In the genomic region with DNA sequence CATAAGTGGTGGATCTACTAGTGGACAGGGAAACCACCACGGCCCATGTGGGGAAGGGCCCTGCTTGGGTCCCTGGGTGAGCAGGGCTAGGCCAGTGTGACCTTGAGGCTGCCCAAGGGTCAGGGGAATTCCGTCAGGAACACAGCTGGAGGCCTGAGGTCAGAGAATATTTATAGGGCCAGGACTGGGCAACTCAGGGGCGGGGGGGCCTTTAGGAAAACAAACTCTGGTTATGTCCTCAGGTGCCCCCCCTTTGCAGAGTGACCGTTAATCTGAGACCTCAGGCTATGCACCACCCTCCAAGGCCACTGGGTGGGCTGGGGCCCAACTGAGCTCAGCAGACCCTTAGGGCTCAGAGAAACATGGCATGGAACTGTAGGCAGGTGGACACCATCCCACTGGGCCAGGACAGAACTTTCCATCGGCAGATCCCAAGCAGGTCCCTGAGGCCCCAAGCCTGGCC, we compare ENCODE assay signal across 10 cellular contexts. TPM values are rescaled to one million over a fixed set of nuclear protein-coding genes. Genes with fewer than 3 reads are reported as not detected.
DNase-seq lines count a peak whose midpoint lies in the region; ATAC-seq, FAIRE-seq and TF ChIP-seq lines count a peak whose summit lies in the region.
"Had no signal": no experiment of that assay in that cellular context is flagged by ENCODE, and none has a peak within 500 bp of the region (broad histone marks: within the 10 kb centered on the region; RNA-seq: fewer than 3 reads in every experiment).

No MANE protein-coding gene starts in this region.

- CTCF ChIA-PET in activated CD4-positive, alpha-beta T cell treated with anti-CD3 and anti-CD28 coated beads, Interleukin-2, amount 10 ng/mL, durations not matched to agents 7 days and 5 days (lab: Charles Lee): interaction anchor here (3.1 to 9.6 kb wide), 4 partner anchors 13 to 102 kb away, joined by 10 to 84 read pairs (median 34); partner anchors contain the start of genes TLR9 and WDR82
- CTCF ChIA-PET in HepG2 (lab: Yijun Ruan, JAX; ENCODE audit: low intra/inter-chr PET ratio, low total read pairs): no interaction called here

- H3K79me2 ChIP-seq in HepG2 (ENCODE audit: insufficient read depth, low read length): peaks cover 29% of the 10 kb centered on the region

- ATAC-seq in HepG2: no peak

- peak overlapping the region; percentile 24 for H3K4me3 Mint-ChIP-seq in activated CD4-positive, alpha-beta T cell treated with anti-CD3 and anti-CD28 coated beads, Interleukin-2, amount 10 ng/mL, durations not matched to agents 7 days and 5 days
- H3K4me3 Mint-ChIP-seq in activated T-helper 2 cell treated with anti-CD3 and anti-CD28 coated beads, Interferon-gamma antibody, Interleukin-2, Interleukin-4, amounts not matched to agents 10 μg/mL and 5 μg/mL and 100 μg/mL, durations not matched to agents 14 hours and 24 hours and 36 hours (ENCODE audit: low read depth): peak overlapping the region; percentile 13

- H3K27me3 ChIP-seq in HepG2 (ENCODE audit: control insufficient read depth in 1 of 2, insufficient read depth in 2 of 2, low read length in 2 of 2) (no peaks in the 10 kb centered on the region; a peak in 1 of 5 replicates), stomach (no peaks in the 10 kb centered on the region)

- H3K4me3 ChIP-seq in HepG2 (replicated peaks in 1 of 3; ENCODE audit: insufficient read depth in 1 of 3, low read depth in 2 of 3, low read length in 3 of 3) (peak overlapping the region in 1 of 3 experiments; percentile 42; a peak in 2 of 6 replicates), stomach (no peak overlapping the region)

- H3K4me1 ChIP-seq in HepG2 (ENCODE audit: insufficient read depth, low read length) (peaks cover 47% of the 10 kb centered on the region), stomach (peaks cover 42 to 82% (median 71%) of the 10 kb centered on the region in 4 donors)

- WGBS in HepG2 (ENCODE audit: low lambda C conversion rate): 50% methylated on average over 3 of the region's 5 CpGs
- WGBS in stomach, 5 donors: 76 to 90% (median 82%) methylated on average over 5 of the region's 5 CpGs

- H3K27ac ChIP-seq in HepG2 (ENCODE audit: extremely low read length, insufficient read depth, low read length) (peak overlapping the region; percentile 68), stomach (peak overlapping the region in 4 of 5 donors; percentile 92 to 93 (median 93))

- H2AFZ ChIP-seq in HepG2 (ENCODE audit: low read length): no peak overlapping the region

- TF ChIP-seq POLR2A in HepG2 (IDR thresholded peaks at IDR 0.05; ENCODE audit: insufficient read depth in 1 of 2, low read depth in 2 of 2, low read length in 2 of 2) (no peak), stomach (IDR thresholded peaks at IDR 0.05) (no peak)

- peak overlapping the region; percentile 80 for H3K4me2 ChIP-seq in HepG2 (ENCODE audit: low read depth, low read length)

- H3K9me3 ChIP-seq in HepG2 (ENCODE audit: low read length): no peaks in the 10 kb centered on the region
- no peaks in the 10 kb centered on the region for H3K9me3 ChIP-seq in stomach

- no TSS peak for BruUV-seq in HepG2 (replicated peaks; lab: Mats Ljungman, UMichigan)

- POLR2A ChIA-PET in activated CD4-positive, alpha-beta T cell treated with anti-CD3 and anti-CD28 coated beads, Interleukin-2, amount 10 ng/mL, durations not matched to agents 7 days and 5 days (lab: Charles Lee): no interaction called here
- POLR2A ChIA-PET in HepG2 (lab: Yijun Ruan, JAX): interaction anchor here (1.2 to 5.9 kb wide), 8 partner anchors 9 to 62 kb away, joined by 3 to 126 read pairs (median 14); partner anchors contain the start of genes GLYCTK, PPM1M, TLR9 and WDR82

- no peaks in the 10 kb centered on the region for H3K27me3 Mint-ChIP-seq in activated CD4-positive, alpha-beta T cell treated with anti-CD3 and anti-CD28 coated beads, Interleukin-2, amount 10 ng/mL, durations not matched to agents 7 days and 5 days
- H3K27me3 Mint-ChIP-seq in activated T-helper 2 cell treated with anti-CD3 and anti-CD28 coated beads, Interferon-gamma antibody, Interleukin-2, Interleukin-4, amounts not matched to agents 10 μg/mL and 5 μg/mL and 100 μg/mL, durations not matched to agents 14 hours and 24 hours and 36 hours (ENCODE audit: low read depth): no peaks in the 10 kb centered on the region

- H3K9ac ChIP-seq in HepG2 (ENCODE audit: insufficient read depth, low read depth, low read length): 0 out of 2 replicates have a peak overlapping the region, but pooled peaks have one; percentile 89

- FAIRE-seq in HepG2 (lab: Jason Lieb, UNC): no peak
- FAIRE-seq: endometrium had no signal

- H3K9me3 Mint-ChIP-seq in activated CD4-positive, alpha-beta T cell treated with anti-CD3 and anti-CD28 coated beads, Interleukin-2, amount 10 ng/mL, durations not matched to agents 7 days and 5 days: no peaks in the 10 kb centered on the region
- no peaks in the 10 kb centered on the region for H3K9me3 Mint-ChIP-seq in activated T-helper 2 cell treated with anti-CD3 and anti-CD28 coated beads, Interferon-gamma antibody, Interleukin-2, Interleukin-4, amounts not matched to agents 10 μg/mL and 5 μg/mL and 100 μg/mL, durations not matched to agents 14 hours and 24 hours and 36 hours

- peaks cover 4 to 20% of the 10 kb centered on the region in 2 experiments for H3K36me3 ChIP-seq in HepG2 (replicated peaks in 1 of 2; ENCODE audit: control insufficient read depth in 1 of 2, insufficient read depth in 2 of 2, low read length in 2 of 2)
- peaks cover 16 to 38% (median 34%) of the 10 kb centered on the region in 4 donors for H3K36me3 ChIP-seq in stomach

- peaks cover 23% of the 10 kb centered on the region for H4K20me1 ChIP-seq in HepG2 (ENCODE audit: insufficient read depth, low read length)

- no peak for DNase-seq in activated CD4-positive, alpha-beta T cell treated with anti-CD3 and anti-CD28 coated beads, Interleukin-2, amount 10 ng/mL, durations not matched to agents 7 days and 5 days
- DNase-seq in activated CD4-positive, alpha-beta T cell treated with anti-CD3 and anti-CD28 coated beads, Interleukin-2, amount 50 U/mL, for 1 hour: no peak
- DNase-seq in activated T-helper 2 cell treated with anti-CD3 and anti-CD28 coated beads, Interferon-gamma antibody, Interleukin-2, Interleukin-4, amounts not matched to agents 10 μg/mL and 5 μg/mL and 100 μg/mL, durations not matched to agents 14 hours and 24 hours and 36 hours (ENCODE audit: low spot score): no peak
- no peak for DNase-seq in HepG2 (ENCODE audit: low spot score)
- no peak for DNase-seq in stomach
- no peak for DNase-seq in stimulated activated CD4-positive, alpha-beta T cell treated with anti-CD3 and anti-CD28 coated beads, Interleukin-4, amount 100 ng/mL, for 4 hours
- DNase-seq in NK-92 treated with Interleukin-12 subunit alpha and Interleukin-12 subunit beta, amount 100 ng/mL, for 24 hours (lab: John Stamatoyannopoulos, UW): no peak
- DNase-seq in NCI-H82 (lab: John Stamatoyannopoulos, UW): no peak
- DNase-seq: kidney glomerular epithelial cell had no signal

- in situ Hi-C loops in HepG2 (cut with HindIII; ENCODE audit: extremely low pct_ligation_motif_present, low pct_unique_long_range_greater_than_20kb): no loop called here

- TF ChIP-seq EP300 in HepG2 (IDR thresholded peaks at IDR 0.05; ENCODE audit: low read depth in 2 of 2, low read length in 2 of 2) (no peak), HepG2 (CRISPR knock-in tag; IDR thresholded peaks at IDR 0.05; ENCODE audit: borderline replicate concordance) (no peak), stomach (IDR thresholded peaks at IDR 0.05) (no peak)

- TF ChIP-seq CTCF in HepG2 (CRISPR knock-in tag; IDR thresholded peaks at IDR 0.05) (no peak), stomach (IDR thresholded peaks at IDR 0.05) (no peak)

- H3K4me1 Mint-ChIP-seq in activated CD4-positive, alpha-beta T cell treated with anti-CD3 and anti-CD28 coated beads, Interleukin-2, amount 10 ng/mL, durations not matched to agents 7 days and 5 days: peaks cover 80% of the 10 kb centered on the region
- H3K4me1 Mint-ChIP-seq in activated T-helper 2 cell treated with anti-CD3 and anti-CD28 coated beads, Interferon-gamma antibody, Interleukin-2, Interleukin-4, amounts not matched to agents 10 μg/mL and 5 μg/mL and 100 μg/mL, durations not matched to agents 14 hours and 24 hours and 36 hours (ENCODE audit: low read depth): peaks cover 43% of the 10 kb centered on the region

- peaks cover 47% of the 10 kb centered on the region for H3K36me3 Mint-ChIP-seq in activated CD4-positive, alpha-beta T cell treated with anti-CD3 and anti-CD28 coated beads, Interleukin-2, amount 10 ng/mL, durations not matched to agents 7 days and 5 days (ENCODE audit: low read depth)
- peaks cover 45% of the 10 kb centered on the region for H3K36me3 Mint-ChIP-seq in activated T-helper 2 cell treated with anti-CD3 and anti-CD28 coated beads, Interferon-gamma antibody, Interleukin-2, Interleukin-4, amounts not matched to agents 10 μg/mL and 5 μg/mL and 100 μg/mL, durations not matched to agents 14 hours and 24 hours and 36 hours (ENCODE audit: low read depth)

- intact Hi-C loops in activated T-helper 2 cell treated with anti-CD3 and anti-CD28 coated beads, Interferon-gamma antibody, Interleukin-2, Interleukin-4, amounts not matched to agents 10 μg/mL and 5 μg/mL and 100 μg/mL, durations not matched to agents 14 hours and 24 hours and 36 hours (cut with micrococcal nuclease): no loop called here
- intact Hi-C loops in HepG2 (cut with micrococcal nuclease; ENCODE audit: unreplicated experiment): loop anchor here (5.0 kb wide), 1 partner anchor 51 kb away; the partner anchor contains the start of gene GLYCTK
- intact Hi-C loops in stomach (cut with DNase I; ENCODE audit: low total_unique reads): no loop called here

- TF ChIP-seq RAD21 in HepG2 (CRISPR knock-in tag; IDR thresholded peaks at IDR 0.05): no peak

- peak overlapping the region; percentile 46 for H3K27ac Mint-ChIP-seq in activated CD4-positive, alpha-beta T cell treated with anti-CD3 and anti-CD28 coated beads, Interleukin-2, amount 10 ng/mL, durations not matched to agents 7 days and 5 days
- H3K27ac Mint-ChIP-seq in activated T-helper 2 cell treated with anti-CD3 and anti-CD28 coated beads, Interferon-gamma antibody, Interleukin-2, Interleukin-4, amounts not matched to agents 10 μg/mL and 5 μg/mL and 100 μg/mL, durations not matched to agents 14 hours and 24 hours and 36 hours: peak overlapping the region; percentile 38

RNA-seq across cellular contexts. Expression of gene TWF2, which starts 2.5 kb away (rescaled TPM):
- 100 to 1,000 TPM; 117 to 119 TPM for total RNA-seq in activated CD4-positive, alpha-beta T cell treated with anti-CD3 and anti-CD28 coated beads, Interleukin-2, amount 10 ng/mL, durations not matched to agents 7 days and 5 days
- 89.7 and 91.1 TPM in 2 replicates for total RNA-seq in activated T-helper 2 cell treated with anti-CD3 and anti-CD28 coated beads, Interferon-gamma antibody, Interleukin-2, Interleukin-4, amounts not matched to agents 10 μg/mL and 5 μg/mL and 100 μg/mL, durations not matched to agents 14 hours and 24 hours and 36 hours
- total RNA-seq in HepG2 (2016; rRNA removed; fragmentation: Illumina TruSeq; extraction: Trizol) (45.5 and 49.1 TPM in 2 replicates), stomach (100 to 1,000 TPM in 1 of 5 donors, 10 to 100 TPM in 4; 18.7 to 237 (median 39.1) TPM)
- 9.3 and 10.4 TPM in 2 replicates for total RNA-seq in HepG2 (2016; cell fraction: cytosol; rRNA removed; fragmentation: Illumina TruSeq; extraction: Trizol; ENCODE audit: low read depth)
- 46.7 and 47.5 TPM in 2 replicates for total RNA-seq in HepG2 (2016; cell fraction: insoluble cytoplasmic fraction; rRNA removed; fragmentation: Illumina TruSeq; extraction: Trizol)
- total RNA-seq in HepG2 (2016; cell fraction: membrane; rRNA removed; fragmentation: Illumina TruSeq; extraction: Trizol): 18.1 and 19.8 TPM in 2 replicates
- total RNA-seq in HepG2 (2016; cell fraction: nucleus; rRNA removed; fragmentation: Illumina TruSeq; extraction: Trizol): 19.0 and 20.5 TPM in 2 replicates
- polyA plus RNA-seq in HepG2 (2011; rRNA removed) (108 and 123 TPM in 2 replicates), stomach (10 to 100 TPM; 37.5 to 58.7 (median 40.8) TPM)
- 139 and 201 TPM in 2 replicates for polyA plus RNA-seq in HepG2 (2011; cell fraction: cytosol; rRNA removed)
- 105 and 112 TPM in 2 replicates for polyA plus RNA-seq in HepG2 (2011; cell fraction: nucleus; rRNA removed)
- polyA plus RNA-seq in HepG2 (2012): 63.2 and 85.2 TPM in 2 replicates
- 10.6 and 11.3 TPM in 2 replicates for polyA plus RNA-seq in HepG2 (2016; cell fraction: cytosol; fragmentation: Illumina TruSeq; extraction: Trizol; ENCODE audit: low read depth)
- polyA plus RNA-seq in HepG2 (2016; cell fraction: insoluble cytoplasmic fraction; fragmentation: Illumina TruSeq; extraction: Trizol; ENCODE audit: low read depth): 55.3 and 58.3 TPM in 2 replicates
- polyA plus RNA-seq in HepG2 (2016; cell fraction: membrane; fragmentation: Illumina TruSeq; extraction: Trizol; ENCODE audit: low read depth): 16.1 and 16.9 TPM in 2 replicates
- polyA plus RNA-seq in HepG2 (2016; cell fraction: nucleus; fragmentation: Illumina TruSeq; extraction: Trizol; ENCODE audit: insufficient read depth, low read depth): 37.2 and 39.4 TPM in 2 replicates
- 46.6 and 135 TPM in 2 replicates for polyA minus RNA-seq in HepG2 (2011; rRNA and poly(A)+ RNA removed; ENCODE audit: low replicate concordance)
- 84.6 and 87.5 TPM in 2 replicates for polyA minus RNA-seq in HepG2 (2011; cell fraction: cytosol; rRNA and poly(A)+ RNA removed)
- polyA minus RNA-seq in HepG2 (2011; cell fraction: nucleus; rRNA and poly(A)+ RNA removed): 18.5 and 25.0 TPM in 2 replicates

RNA-seq across cellular contexts. Expression of gene PPM1M, which starts 9.1 kb away (rescaled TPM):
- 10 to 100 TPM; 82.2 to 92.7 TPM for total RNA-seq in activated CD4-positive, alpha-beta T cell treated with anti-CD3 and anti-CD28 coated beads, Interleukin-2, amount 10 ng/mL, durations not matched to agents 7 days and 5 days
- total RNA-seq in activated T-helper 2 cell treated with anti-CD3 and anti-CD28 coated beads, Interferon-gamma antibody, Interleukin-2, Interleukin-4, amounts not matched to agents 10 μg/mL and 5 μg/mL and 100 μg/mL, durations not matched to agents 14 hours and 24 hours and 36 hours: 44.7 and 46.4 TPM in 2 replicates
- total RNA-seq in HepG2 (2016; rRNA removed; fragmentation: Illumina TruSeq; extraction: Trizol) (1.5 and 2.5 TPM in 2 replicates), stomach (10 to 100 TPM in 3 of 5 donors, 1 to 10 TPM in 2; 7.9 to 44.9 (median 11.0) TPM)
- 0.91 and 1.1 TPM in 2 replicates for total RNA-seq in HepG2 (2016; cell fraction: cytosol; rRNA removed; fragmentation: Illumina TruSeq; extraction: Trizol; ENCODE audit: low read depth)
- 2.2 and 2.4 TPM in 2 replicates for total RNA-seq in HepG2 (2016; cell fraction: insoluble cytoplasmic fraction; rRNA removed; fragmentation: Illumina TruSeq; extraction: Trizol)
- total RNA-seq in HepG2 (2016; cell fraction: membrane; rRNA removed; fragmentation: Illumina TruSeq; extraction: Trizol): 2.7 and 3.5 TPM in 2 replicates
- total RNA-seq in HepG2 (2016; cell fraction: nucleus; rRNA removed; fragmentation: Illumina TruSeq; extraction: Trizol): 2.0 and 2.1 TPM in 2 replicates
- polyA plus RNA-seq in HepG2 (2011; rRNA removed) (5.9 and 6.9 TPM in 2 replicates), stomach (10 to 100 TPM; 16.4 to 25.7 (median 19.8) TPM)
- 4.4 and 5.2 TPM in 2 replicates for polyA plus RNA-seq in HepG2 (2011; cell fraction: cytosol; rRNA removed)
- polyA plus RNA-seq in HepG2 (2011; cell fraction: nucleus; rRNA removed): 20.6 and 21.3 TPM in 2 replicates
- polyA plus RNA-seq in HepG2 (2012): 4.0 and 4.5 TPM in 2 replicates
- polyA plus RNA-seq in HepG2 (2016; cell fraction: cytosol; fragmentation: Illumina TruSeq; extraction: Trizol; ENCODE audit: low read depth): 0.99 and 1.1 TPM in 2 replicates
- polyA plus RNA-seq in HepG2 (2016; cell fraction: insoluble cytoplasmic fraction; fragmentation: Illumina TruSeq; extraction: Trizol; ENCODE audit: low read depth): 2.0 and 2.3 TPM in 2 replicates
- polyA plus RNA-seq in HepG2 (2016; cell fraction: membrane; fragmentation: Illumina TruSeq; extraction: Trizol; ENCODE audit: low read depth): 2.3 and 2.5 TPM in 2 replicates
- 3.6 and 4.3 TPM in 2 replicates for polyA plus RNA-seq in HepG2 (2016; cell fraction: nucleus; fragmentation: Illumina TruSeq; extraction: Trizol; ENCODE audit: insufficient read depth, low read depth)
- 8.9 and 14.9 TPM in 2 replicates for polyA minus RNA-seq in HepG2 (2011; rRNA and poly(A)+ RNA removed; ENCODE audit: low replicate concordance)
- 1.5 and 1.9 TPM in 2 replicates for polyA minus RNA-seq in HepG2 (2011; cell fraction: cytosol; rRNA and poly(A)+ RNA removed)
- polyA minus RNA-seq in HepG2 (2011; cell fraction: nucleus; rRNA and poly(A)+ RNA removed): 2.7 and 3.7 TPM in 2 replicates

RNA-seq across cellular contexts. Expression of gene TLR9, which starts 11.0 kb away (rescaled TPM):
- total RNA-seq in activated CD4-positive, alpha-beta T cell treated with anti-CD3 and anti-CD28 coated beads, Interleukin-2, amount 10 ng/mL, durations not matched to agents 7 days and 5 days: under 1 TPM; 0.55 to 0.65 TPM
- total RNA-seq in activated T-helper 2 cell treated with anti-CD3 and anti-CD28 coated beads, Interferon-gamma antibody, Interleukin-2, Interleukin-4, amounts not matched to agents 10 μg/mL and 5 μg/mL and 100 μg/mL, durations not matched to agents 14 hours and 24 hours and 36 hours: 0.32 and 0.50 TPM in 2 replicates
- not detected in 2 replicates for total RNA-seq in HepG2 (2016; rRNA removed; fragmentation: Illumina TruSeq; extraction: Trizol)
- total RNA-seq in HepG2 (2016; cell fraction: cytosol; rRNA removed; fragmentation: Illumina TruSeq; extraction: Trizol; ENCODE audit: low read depth): not detected in 2 replicates
- not detected in 2 replicates for total RNA-seq in HepG2 (2016; cell fraction: insoluble cytoplasmic fraction; rRNA removed; fragmentation: Illumina TruSeq; extraction: Trizol)
- not detected in 2 replicates for total RNA-seq in HepG2 (2016; cell fraction: membrane; rRNA removed; fragmentation: Illumina TruSeq; extraction: Trizol)
- not detected in 2 replicates for total RNA-seq in HepG2 (2016; cell fraction: nucleus; rRNA removed; fragmentation: Illumina TruSeq; extraction: Trizol)
- polyA plus RNA-seq in HepG2 (2011; rRNA removed): 0.08 TPM in 1 of 2 replicates, not detected in the other
- polyA plus RNA-seq in HepG2 (2011; cell fraction: cytosol; rRNA removed): 0.01 TPM in 2 replicates
- 0.88 and 0.95 TPM in 2 replicates for polyA plus RNA-seq in HepG2 (2011; cell fraction: nucleus; rRNA removed)
- polyA plus RNA-seq in HepG2 (2012): 0.31 TPM in 1 of 2 replicates, not detected in the other
- polyA plus RNA-seq in HepG2 (2016; cell fraction: cytosol; fragmentation: Illumina TruSeq; extraction: Trizol; ENCODE audit: low read depth): not detected in 2 replicates
- not detected in 2 replicates for polyA plus RNA-seq in HepG2 (2016; cell fraction: insoluble cytoplasmic fraction; fragmentation: Illumina TruSeq; extraction: Trizol; ENCODE audit: low read depth)
- polyA plus RNA-seq in HepG2 (2016; cell fraction: membrane; fragmentation: Illumina TruSeq; extraction: Trizol; ENCODE audit: low read depth): not detected in 2 replicates
- polyA plus RNA-seq in HepG2 (2016; cell fraction: nucleus; fragmentation: Illumina TruSeq; extraction: Trizol; ENCODE audit: insufficient read depth, low read depth): not detected in 2 replicates
- 0.14 TPM in 1 of 2 replicates, not detected in the other for polyA minus RNA-seq in HepG2 (2011; rRNA and poly(A)+ RNA removed; ENCODE audit: low replicate concordance)
- polyA minus RNA-seq in HepG2 (2011; cell fraction: cytosol; rRNA and poly(A)+ RNA removed): not detected in 2 replicates
- polyA minus RNA-seq in HepG2 (2011; cell fraction: nucleus; rRNA and poly(A)+ RNA removed): 0.25 and 0.26 TPM in 2 replicates
- not detected for total RNA-seq in stomach
- under 1 TPM in 1 of 3 donors, not detected in 2; 0.18 TPM for polyA plus RNA-seq in stomach

RNA-seq across cellular contexts. Expression of gene ALAS1, which starts 38.5 kb away (rescaled TPM):
- total RNA-seq in activated CD4-positive, alpha-beta T cell treated with anti-CD3 and anti-CD28 coated beads, Interleukin-2, amount 10 ng/mL, durations not matched to agents 7 days and 5 days: 10 to 100 TPM; 47.5 to 58.4 TPM
- 117 and 123 TPM in 2 replicates for total RNA-seq in activated T-helper 2 cell treated with anti-CD3 and anti-CD28 coated beads, Interferon-gamma antibody, Interleukin-2, Interleukin-4, amounts not matched to agents 10 μg/mL and 5 μg/mL and 100 μg/mL, durations not matched to agents 14 hours and 24 hours and 36 hours
- total RNA-seq in HepG2 (2016; rRNA removed; fragmentation: Illumina TruSeq; extraction: Trizol): 36.0 and 40.2 TPM in 2 replicates
- total RNA-seq in HepG2 (2016; cell fraction: cytosol; rRNA removed; fragmentation: Illumina TruSeq; extraction: Trizol; ENCODE audit: low read depth): 9.6 and 11.6 TPM in 2 replicates
- 33.6 and 35.3 TPM in 2 replicates for total RNA-seq in HepG2 (2016; cell fraction: insoluble cytoplasmic fraction; rRNA removed; fragmentation: Illumina TruSeq; extraction: Trizol)
- total RNA-seq in HepG2 (2016; cell fraction: membrane; rRNA removed; fragmentation: Illumina TruSeq; extraction: Trizol): 14.0 and 14.5 TPM in 2 replicates
- total RNA-seq in HepG2 (2016; cell fraction: nucleus; rRNA removed; fragmentation: Illumina TruSeq; extraction: Trizol): 16.9 and 18.1 TPM in 2 replicates
- 39.0 and 43.2 TPM in 2 replicates for polyA plus RNA-seq in HepG2 (2011; rRNA removed)
- 41.2 and 50.6 TPM in 2 replicates for polyA plus RNA-seq in HepG2 (2011; cell fraction: cytosol; rRNA removed)
- 30.0 and 30.9 TPM in 2 replicates for polyA plus RNA-seq in HepG2 (2011; cell fraction: nucleus; rRNA removed)
- 19.8 and 27.7 TPM in 2 replicates for polyA plus RNA-seq in HepG2 (2012)
- polyA plus RNA-seq in HepG2 (2016; cell fraction: cytosol; fragmentation: Illumina TruSeq; extraction: Trizol; ENCODE audit: low read depth): 3.9 and 4.3 TPM in 2 replicates
- 27.6 and 42.4 TPM in 2 replicates for polyA plus RNA-seq in HepG2 (2016; cell fraction: insoluble cytoplasmic fraction; fragmentation: Illumina TruSeq; extraction: Trizol; ENCODE audit: low read depth)
- 6.8 and 7.1 TPM in 2 replicates for polyA plus RNA-seq in HepG2 (2016; cell fraction: membrane; fragmentation: Illumina TruSeq; extraction: Trizol; ENCODE audit: low read depth)
- 26.7 and 30.3 TPM in 2 replicates for polyA plus RNA-seq in HepG2 (2016; cell fraction: nucleus; fragmentation: Illumina TruSeq; extraction: Trizol; ENCODE audit: insufficient read depth, low read depth)
- polyA minus RNA-seq in HepG2 (2011; rRNA and poly(A)+ RNA removed; ENCODE audit: low replicate concordance): 49.6 and 54.7 TPM in 2 replicates
- 23.9 and 26.4 TPM in 2 replicates for polyA minus RNA-seq in HepG2 (2011; cell fraction: cytosol; rRNA and poly(A)+ RNA removed)
- 17.3 and 19.0 TPM in 2 replicates for polyA minus RNA-seq in HepG2 (2011; cell fraction: nucleus; rRNA and poly(A)+ RNA removed)
- total RNA-seq in stomach: 10 to 100 TPM; 19.6 to 75.3 (median 33.4) TPM
- 10 to 100 TPM; 35.6 to 59.1 (median 42.7) TPM for polyA plus RNA-seq in stomach

RNA-seq across cellular contexts. Expression of gene WDR82, which starts 42.0 kb away (rescaled TPM):
- total RNA-seq in activated CD4-positive, alpha-beta T cell treated with anti-CD3 and anti-CD28 coated beads, Interleukin-2, amount 10 ng/mL, durations not matched to agents 7 days and 5 days: 100 to 1,000 TPM; 140 to 143 TPM
- 101 and 103 TPM in 2 replicates for total RNA-seq in activated T-helper 2 cell treated with anti-CD3 and anti-CD28 coated beads, Interferon-gamma antibody, Interleukin-2, Interleukin-4, amounts not matched to agents 10 μg/mL and 5 μg/mL and 100 μg/mL, durations not matched to agents 14 hours and 24 hours and 36 hours
- 59.5 and 62.0 TPM in 2 replicates for total RNA-seq in HepG2 (2016; rRNA removed; fragmentation: Illumina TruSeq; extraction: Trizol)
- 6.3 and 6.7 TPM in 2 replicates for total RNA-seq in HepG2 (2016; cell fraction: cytosol; rRNA removed; fragmentation: Illumina TruSeq; extraction: Trizol; ENCODE audit: low read depth)
- 58.9 and 60.5 TPM in 2 replicates for total RNA-seq in HepG2 (2016; cell fraction: insoluble cytoplasmic fraction; rRNA removed; fragmentation: Illumina TruSeq; extraction: Trizol)
- 27.7 and 28.8 TPM in 2 replicates for total RNA-seq in HepG2 (2016; cell fraction: membrane; rRNA removed; fragmentation: Illumina TruSeq; extraction: Trizol)
- 32.4 and 32.6 TPM in 2 replicates for total RNA-seq in HepG2 (2016; cell fraction: nucleus; rRNA removed; fragmentation: Illumina TruSeq; extraction: Trizol)
- polyA plus RNA-seq in HepG2 (2011; rRNA removed): 39.1 and 41.9 TPM in 2 replicates
- polyA plus RNA-seq in HepG2 (2011; cell fraction: cytosol; rRNA removed): 23.5 and 37.7 TPM in 2 replicates
- 10.7 and 14.5 TPM in 2 replicates for polyA plus RNA-seq in HepG2 (2011; cell fraction: nucleus; rRNA removed)
- polyA plus RNA-seq in HepG2 (2012): 48.3 and 52.2 TPM in 2 replicates
- polyA plus RNA-seq in HepG2 (2016; cell fraction: cytosol; fragmentation: Illumina TruSeq; extraction: Trizol; ENCODE audit: low read depth): 3.6 and 4.2 TPM in 2 replicates
- polyA plus RNA-seq in HepG2 (2016; cell fraction: insoluble cytoplasmic fraction; fragmentation: Illumina TruSeq; extraction: Trizol; ENCODE audit: low read depth): 60.6 and 66.1 TPM in 2 replicates
- 13.9 and 15.0 TPM in 2 replicates for polyA plus RNA-seq in HepG2 (2016; cell fraction: membrane; fragmentation: Illumina TruSeq; extraction: Trizol; ENCODE audit: low read depth)
- polyA plus RNA-seq in HepG2 (2016; cell fraction: nucleus; fragmentation: Illumina TruSeq; extraction: Trizol; ENCODE audit: insufficient read depth, low read depth): 38.8 and 40.8 TPM in 2 replicates
- 52.7 and 77.7 TPM in 2 replicates for polyA minus RNA-seq in HepG2 (2011; rRNA and poly(A)+ RNA removed; ENCODE audit: low replicate concordance)
- 29.3 and 33.9 TPM in 2 replicates for polyA minus RNA-seq in HepG2 (2011; cell fraction: cytosol; rRNA and poly(A)+ RNA removed)
- 28.7 and 33.2 TPM in 2 replicates for polyA minus RNA-seq in HepG2 (2011; cell fraction: nucleus; rRNA and poly(A)+ RNA removed)
- total RNA-seq in stomach: 10 to 100 TPM in 4 of 5 donors, 1 to 10 TPM in 1; 8.2 to 64.8 (median 30.4) TPM
- polyA plus RNA-seq in stomach: 10 to 100 TPM; 20.6 to 28.7 (median 28.0) TPM
